ENCODE assay signal across 17 cellular contexts in the genomic region with DNA sequence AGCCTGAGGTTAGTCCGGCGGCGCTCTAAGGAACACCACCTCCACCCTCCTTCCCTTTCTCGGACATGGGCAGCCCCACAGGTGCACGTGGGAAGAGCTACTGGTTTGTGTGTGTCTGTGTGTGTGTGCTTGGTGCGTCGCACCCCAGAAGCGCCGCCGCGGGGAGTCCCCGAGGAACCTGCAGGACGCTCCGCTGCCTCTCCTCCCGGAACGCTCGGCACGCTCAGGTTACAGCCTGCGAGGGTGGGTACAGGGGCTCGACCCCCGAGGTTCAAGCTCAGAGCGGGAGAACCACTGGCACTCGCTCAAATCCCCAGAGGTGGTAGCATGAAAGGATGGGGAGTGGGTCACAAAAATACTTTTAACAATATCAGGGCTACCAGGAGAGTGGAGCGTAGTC. TPM values are rescaled to one million over a fixed set of nuclear protein-coding genes. Genes with fewer than 3 reads are reported as not detected.
DNase-seq lines count a peak whose midpoint lies in the region; ATAC-seq, FAIRE-seq and TF ChIP-seq lines count a peak whose summit lies in the region.
"Had no signal": no experiment of that assay in that cellular context is flagged by ENCODE, and none has a peak within 500 bp of the region (broad histone marks: within the 10 kb centered on the region; RNA-seq: fewer than 3 reads in every experiment).

No MANE protein-coding gene starts in this region.

- in situ Hi-C loops in HepG2 (cut with HindIII; ENCODE audit: extremely low pct_ligation_motif_present, low pct_unique_long_range_greater_than_20kb), result loop anchor here (25.0 kb wide), 1 partner anchor 676 kb away; no protein-coding TSS in a partner anchor

- H3K4me1 ChIP-seq in BE2C, result peaks cover 32% of the 10 kb centered on the region
- no peaks in the 10 kb centered on the region for H3K4me1 ChIP-seq in astrocyte (ENCODE audit: insufficient read depth, low read length)
- H3K4me1 ChIP-seq in HepG2 (ENCODE audit: insufficient read depth, low read length), result no peaks in the 10 kb centered on the region
- H3K4me1 ChIP-seq: HAP-1, parathyroid adenoma had no signal

- H4K20me1 ChIP-seq in astrocyte (ENCODE audit: insufficient read depth, low read length) (no peaks in the 10 kb centered on the region), HepG2 (ENCODE audit: insufficient read depth, low read length) (no peaks in the 10 kb centered on the region)

- WGBS in HepG2 (ENCODE audit: low lambda C conversion rate), result 30% methylated on average over 11 of the region's 24 CpGs

- CTCF ChIA-PET in HepG2 (lab: Yijun Ruan, JAX; ENCODE audit: low intra/inter-chr PET ratio, low total read pairs), result no interaction called here

- POLR2A ChIA-PET in HepG2 (lab: Yijun Ruan, JAX), result no interaction called here

- H3K9ac ChIP-seq in astrocyte (ENCODE audit: low read length), result no peak overlapping the region
- no peak overlapping the region for H3K9ac ChIP-seq in HepG2 (ENCODE audit: insufficient read depth, low read depth, low read length)
- H3K9ac ChIP-seq: parathyroid adenoma had no signal

- H3K27me3 Mint-ChIP-seq in astrocyte (ENCODE audit: low read depth, unreplicated experiment) (peaks cover 29% of the 10 kb centered on the region), mesothelial cell of epicardium (ENCODE audit: low read depth) (peaks cover 66% of the 10 kb centered on the region)

- H3K4me2 ChIP-seq in astrocyte (ENCODE audit: low read length) (peak overlapping the region; percentile 84), HepG2 (ENCODE audit: low read depth, low read length) (no peak overlapping the region)

- ATAC-seq in HepG2, result no peak
- ATAC-seq in GM19452 (IDR thresholded peaks at IDR 0.05; ENCODE audit: unreplicated experiment), result no peak
- ATAC-seq in GM21360 (IDR thresholded peaks at IDR 0.05; ENCODE audit: unreplicated experiment), result no peak
- ATAC-seq in HG03354 (IDR thresholded peaks at IDR 0.05; ENCODE audit: poor library complexity, severe bottlenecking, unreplicated experiment), result no peak

- H3K27ac ChIP-seq in astrocyte (ENCODE audit: low read depth, low read length) (no peak overlapping the region), HepG2 (ENCODE audit: extremely low read length, insufficient read depth, low read length) (no peak overlapping the region)
- H3K27ac ChIP-seq: parathyroid adenoma had no signal

- peak; percentile 22 for DNase-seq in BE2C
- DNase-seq in GM12891 (ENCODE audit: insufficient read length, low spot score), result peak; percentile 14
- no peak for DNase-seq in astrocyte (ENCODE audit: low read depth)
- no peak for DNase-seq in mesothelial cell of epicardium (ENCODE audit: low spot score in 2 of 2, unreplicated experiment in 2 of 2)
- DNase-seq in HepG2 (ENCODE audit: low spot score), result no peak
- DNase-seq: activated CD4-positive, CD25-positive, alpha-beta regulatory T cell; activated T-cell treated with anti-CD3 and anti-CD28 coated beads, Interleukin-2, amount 50 U/mL, for 1 hour; NCI-H1048; stimulated activated CD4-positive, alpha-beta T cell treated with anti-CD3 and anti-CD28 coated beads, Interleukin-4, amount 100 ng/mL, for 4 hours had no signal

- FAIRE-seq in GM12891 (lab: Jason Lieb, UNC), result no peak
- no peak for FAIRE-seq in astrocyte (lab: Jason Lieb, UNC)
- FAIRE-seq in HepG2 (lab: Jason Lieb, UNC), result no peak

- H3K4me1 Mint-ChIP-seq in astrocyte (ENCODE audit: low read depth, unreplicated experiment) (no peaks in the 10 kb centered on the region), mesothelial cell of epicardium (peaks cover 12% of the 10 kb centered on the region)
- H3K4me1 Mint-ChIP-seq: CD14-positive monocyte, memory B cell had no signal

- intact Hi-C loops in HepG2 (cut with micrococcal nuclease; ENCODE audit: unreplicated experiment), result loop anchor here (5.0 kb wide), 1 partner anchor 676 kb away; no protein-coding TSS in a partner anchor

- H3K4me3 Mint-ChIP-seq in astrocyte (ENCODE audit: unreplicated experiment) (peak overlapping the region; percentile 89), mesothelial cell of epicardium (peak overlapping the region; percentile 71)
- H3K4me3 Mint-ChIP-seq: memory B cell; stimulated activated naive CD8-positive, alpha-beta T cell treated with anti-CD3 and anti-CD28 coated beads, Interleukin-15, Interleukin-2, amounts not matched to agents 100 ng/mL and 50 ng/mL, for 24 hours had no signal

- no TSS peak for BruUV-seq in HepG2 (replicated peaks; lab: Mats Ljungman, UMichigan)

- no peaks in the 10 kb centered on the region for H3K9me3 ChIP-seq in BE2C
- H3K9me3 ChIP-seq in astrocyte (ENCODE audit: insufficient read depth, low read depth, low read length), result no peaks in the 10 kb centered on the region
- H3K9me3 ChIP-seq in HepG2 (ENCODE audit: low read length), result no peaks in the 10 kb centered on the region
- H3K9me3 ChIP-seq: HAP-1 had no signal

- no peaks in the 10 kb centered on the region for H3K36me3 Mint-ChIP-seq in astrocyte (ENCODE audit: low read depth, unreplicated experiment)
- H3K36me3 Mint-ChIP-seq in mesothelial cell of epicardium, result no peaks in the 10 kb centered on the region
- H3K36me3 Mint-ChIP-seq: CD14-positive monocyte, memory B cell had no signal

- peaks cover 39% of the 10 kb centered on the region for H3K36me3 ChIP-seq in BE2C
- no peaks in the 10 kb centered on the region for H3K36me3 ChIP-seq in astrocyte (ENCODE audit: insufficient read depth, low read length)
- no peaks in the 10 kb centered on the region for H3K36me3 ChIP-seq in HepG2 (replicated peaks in 1 of 2; ENCODE audit: control insufficient read depth in 1 of 2, insufficient read depth in 2 of 2, low read length in 2 of 2)
- H3K36me3 ChIP-seq: HAP-1 had no signal

- H3K79me2 ChIP-seq in astrocyte (ENCODE audit: insufficient read depth, low read length), result no peaks in the 10 kb centered on the region
- H3K79me2 ChIP-seq in HepG2 (ENCODE audit: insufficient read depth, low read length), result no peaks in the 10 kb centered on the region
- H3K79me2 ChIP-seq: parathyroid adenoma had no signal

- H3K4me3 ChIP-seq in BE2C (ENCODE audit: low read depth, low read length), result peak overlapping the region; percentile 81
- H3K4me3 ChIP-seq in astrocyte (ENCODE audit: insufficient read depth, low read depth, low read length), result no peak overlapping the region
- H3K4me3 ChIP-seq in HepG2 (replicated peaks in 1 of 3; ENCODE audit: insufficient read depth in 1 of 3, low read depth in 2 of 3, low read length in 3 of 3), result no peak overlapping the region
- H3K4me3 ChIP-seq: HAP-1 had no signal

- TF ChIP-seq EP300 in HepG2 (IDR thresholded peaks at IDR 0.05; ENCODE audit: low read depth in 2 of 2, low read length in 2 of 2) (no peak), HepG2 (CRISPR knock-in tag; IDR thresholded peaks at IDR 0.05; ENCODE audit: borderline replicate concordance) (no peak)

- no peaks in the 10 kb centered on the region for H3K27me3 ChIP-seq in BE2C
- H3K27me3 ChIP-seq in astrocyte (ENCODE audit: insufficient read depth, low read length), result peaks cover 46% of the 10 kb centered on the region
- H3K27me3 ChIP-seq in HepG2 (ENCODE audit: control insufficient read depth in 1 of 2, insufficient read depth in 2 of 2, low read length in 2 of 2), result peaks cover 4 to 36% of the 10 kb centered on the region in 2 experiments; a peak in 4 of 5 replicates

- H3K9me3 Mint-ChIP-seq in astrocyte (ENCODE audit: unreplicated experiment), result no peaks in the 10 kb centered on the region
- H3K9me3 Mint-ChIP-seq in mesothelial cell of epicardium, result no peaks in the 10 kb centered on the region

- H3K27ac Mint-ChIP-seq in astrocyte (ENCODE audit: unreplicated experiment) (no peak overlapping the region), mesothelial cell of epicardium (no peak overlapping the region)
- H3K27ac Mint-ChIP-seq: CD14-positive monocyte; memory B cell; stimulated activated naive CD8-positive, alpha-beta T cell treated with anti-CD3 and anti-CD28 coated beads, Interleukin-15, Interleukin-2, amounts not matched to agents 100 ng/mL and 50 ng/mL, for 24 hours had no signal

- TF ChIP-seq RAD21 in HepG2 (CRISPR knock-in tag; IDR thresholded peaks at IDR 0.05), result no peak

- no peak overlapping the region for H2AFZ ChIP-seq in astrocyte (ENCODE audit: low read depth, low read length)
- no peak overlapping the region for H2AFZ ChIP-seq in HepG2 (ENCODE audit: low read length)
- H2AFZ ChIP-seq: parathyroid adenoma had no signal

- TF ChIP-seq POLR2A in GM12891 (IDR thresholded peaks at IDR 0.05; ENCODE audit: low read depth, low read length) (no peak), HepG2 (IDR thresholded peaks at IDR 0.05; ENCODE audit: insufficient read depth in 1 of 2, low read depth in 2 of 2, low read length in 2 of 2) (no peak)

- TF ChIP-seq CTCF in BE2C (IDR thresholded peaks at IDR 0.05; ENCODE audit: low read depth, low read length) (no peak), astrocyte (IDR thresholded peaks at IDR 0.05; ENCODE audit: insufficient read depth, low read depth, low read length) (no peak), mesothelial cell of epicardium (IDR thresholded peaks at IDR 0.05; ENCODE audit: unreplicated experiment) (no peak), HepG2 (CRISPR knock-in tag; IDR thresholded peaks at IDR 0.05) (no peak)

RNA-seq across cellular contexts. Expression of a gene that starts 2.0 kb away (rescaled TPM):
- polyA plus RNA-seq in BE2C (2012; ENCODE audit: insufficient read depth, insufficient read length, low read depth), result 53.7 TPM
- polyA plus RNA-seq in GM12891 (2012; ENCODE audit: low read depth, missing spikeins), result 4.7 TPM
- total RNA-seq in astrocyte (12.7 and 13.6 TPM in 2 replicates), mesothelial cell of epicardium (10.8 to 12.2 TPM (median 10.8 TPM) in 3 replicates), HepG2 (2016; rRNA removed; fragmentation: Illumina TruSeq; extraction: Trizol) (13.5 TPM in 2 replicates)
- total RNA-seq in HepG2 (2016; cell fraction: cytosol; rRNA removed; fragmentation: Illumina TruSeq; extraction: Trizol; ENCODE audit: low read depth), result 3.3 and 6.2 TPM in 2 replicates
- 12.7 and 14.5 TPM in 2 replicates for total RNA-seq in HepG2 (2016; cell fraction: insoluble cytoplasmic fraction; rRNA removed; fragmentation: Illumina TruSeq; extraction: Trizol)
- total RNA-seq in HepG2 (2016; cell fraction: membrane; rRNA removed; fragmentation: Illumina TruSeq; extraction: Trizol), result 8.3 and 11.1 TPM in 2 replicates
- 18.0 and 18.2 TPM in 2 replicates for total RNA-seq in HepG2 (2016; cell fraction: nucleus; rRNA removed; fragmentation: Illumina TruSeq; extraction: Trizol)
- 5.2 TPM in 2 replicates for polyA plus RNA-seq in HepG2 (2011; rRNA removed)
- polyA plus RNA-seq in HepG2 (2011; cell fraction: cytosol; rRNA removed), result 4.9 and 5.5 TPM in 2 replicates
- polyA plus RNA-seq in HepG2 (2011; cell fraction: nucleus; rRNA removed), result 5.3 and 5.9 TPM in 2 replicates
- 3.2 and 3.9 TPM in 2 replicates for polyA plus RNA-seq in HepG2 (2012)
- polyA plus RNA-seq in HepG2 (2016; cell fraction: cytosol; fragmentation: Illumina TruSeq; extraction: Trizol; ENCODE audit: low read depth), result 2.7 and 5.4 TPM in 2 replicates
- 11.5 and 11.8 TPM in 2 replicates for polyA plus RNA-seq in HepG2 (2016; cell fraction: insoluble cytoplasmic fraction; fragmentation: Illumina TruSeq; extraction: Trizol; ENCODE audit: low read depth)
- polyA plus RNA-seq in HepG2 (2016; cell fraction: membrane; fragmentation: Illumina TruSeq; extraction: Trizol; ENCODE audit: low read depth), result 5.5 and 8.3 TPM in 2 replicates
- polyA plus RNA-seq in HepG2 (2016; cell fraction: nucleus; fragmentation: Illumina TruSeq; extraction: Trizol; ENCODE audit: insufficient read depth, low read depth), result 6.9 and 9.1 TPM in 2 replicates
- polyA minus RNA-seq in HepG2 (2011; rRNA and poly(A)+ RNA removed; ENCODE audit: low replicate concordance), result 9.0 and 18.9 TPM in 2 replicates
- 2.4 and 2.6 TPM in 2 replicates for polyA minus RNA-seq in HepG2 (2011; cell fraction: cytosol; rRNA and poly(A)+ RNA removed)
- polyA minus RNA-seq in HepG2 (2011; cell fraction: nucleus; rRNA and poly(A)+ RNA removed), result 23.3 and 26.1 TPM in 2 replicates
- polyA plus RNA-seq: CD14-positive monocyte had no signal

Comparison
In these comparisons a context has a peak if more than half of its experiments do, and no peak if none do; other contexts are left out.
1. DNase-seq: peak in BE2C (single experiment) and GM12891 (single experiment); none in astrocyte (single experiment), mesothelial cell of epicardium (0 of 2) and HepG2 (single experiment).